In the genomic region with DNA sequence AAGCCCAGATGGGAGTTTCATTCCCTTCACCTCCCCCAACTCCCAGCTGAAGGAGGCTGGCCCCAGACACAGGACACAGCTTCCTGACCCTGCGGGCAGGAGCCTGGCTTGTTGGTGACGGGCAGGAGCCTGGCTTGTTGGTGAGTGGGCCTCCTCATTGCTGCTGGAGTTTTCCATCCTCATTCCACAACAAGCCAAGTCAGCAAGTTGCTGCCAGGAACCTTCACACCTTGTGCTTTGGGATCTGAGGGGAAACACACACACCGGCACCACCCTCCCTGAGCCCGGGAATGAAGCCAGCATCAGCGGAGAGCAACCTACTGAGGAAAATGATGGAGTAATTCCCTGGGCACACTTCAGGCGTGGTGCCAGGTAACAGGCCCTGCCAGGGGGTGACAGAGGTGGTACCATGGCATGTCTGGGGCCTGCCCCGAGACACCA, we compare ENCODE assay signal across 16 cellular contexts.
DNase-seq lines count a peak whose midpoint lies in the region; ATAC-seq, FAIRE-seq and TF ChIP-seq lines count a peak whose summit lies in the region.
"Had no signal": no experiment of that assay in that cellular context is flagged by ENCODE, and none has a peak within 500 bp of the region (broad histone marks: within the 10 kb centered on the region; RNA-seq: fewer than 3 reads in every experiment).

No MANE protein-coding gene starts in this region.

- H3K36me3 ChIP-seq in astrocyte (ENCODE audit: insufficient read depth, low read length): no peaks in the 10 kb centered on the region
- H3K36me3 ChIP-seq: MG63, thyroid gland had no signal

- H4K20me1 ChIP-seq in astrocyte (ENCODE audit: insufficient read depth, low read length): no peaks in the 10 kb centered on the region

- peaks cover 23% of the 10 kb centered on the region for H3K4me1 Mint-ChIP-seq in astrocyte (ENCODE audit: low read depth, unreplicated experiment)

- no peak overlapping the region for H3K9ac ChIP-seq in astrocyte (ENCODE audit: low read length)

- H3K9me3 Mint-ChIP-seq in astrocyte (ENCODE audit: unreplicated experiment): peaks cover 3% of the 10 kb centered on the region
- H3K9me3 Mint-ChIP-seq: activated CD4-positive, alpha-beta memory T cell treated with anti-CD3 and anti-CD28 coated beads for 36 hours had no signal

- intact Hi-C loops in sciatic nerve (cut with DNase I): no loop called here

- FAIRE-seq in astrocyte (lab: Jason Lieb, UNC): no peak
- FAIRE-seq: H54, small intestine, TTC549 had no signal

- H2AFZ ChIP-seq in astrocyte (ENCODE audit: low read depth, low read length): peak overlapping the region; percentile 75

- peaks cover 12% of the 10 kb centered on the region for H3K4me1 ChIP-seq in astrocyte (ENCODE audit: insufficient read depth, low read length)
- H3K4me1 ChIP-seq: thyroid gland had no signal

- H3K4me3 ChIP-seq in astrocyte (ENCODE audit: insufficient read depth, low read depth, low read length): no peak overlapping the region
- H3K4me3 ChIP-seq: MG63, thyroid gland had no signal

- H3K79me2 ChIP-seq in astrocyte (ENCODE audit: insufficient read depth, low read length): no peaks in the 10 kb centered on the region

- DNase-seq in NCI-H2107 treated with DMSO at 0.1 percent for 48 hours (lab: John Stamatoyannopoulos, UW; ENCODE audit: unreplicated experiment) (peak; percentile 50), NCI-H2107 (lab: John Stamatoyannopoulos, UW) (no peak), astrocyte (ENCODE audit: low read depth) (no peak), glomerular visceral epithelial cell (ENCODE audit: extremely low spot score) (peak; percentile 11), sciatic nerve (ENCODE audit: low spot score) (no peak)
- no peak for DNase-seq in stimulated activated naive CD8-positive, alpha-beta T cell treated with anti-CD3 and anti-CD28 coated beads, Interleukin-15, Interleukin-2, amounts not matched to agents 100 U/mL and 50 U/mL, for 24 hours
- DNase-seq in activated T-cell treated with anti-CD3 and anti-CD28 coated beads, Interleukin-2, amount 50 U/mL, for 48 hours: no peak
- DNase-seq: activated CD4-positive, alpha-beta memory T cell treated with anti-CD3 and anti-CD28 coated beads for 36 hours; glutamatergic neuron; MG63; PC-3; small intestine had no signal

- peak overlapping the region; percentile 68 for H3K27ac Mint-ChIP-seq in astrocyte (ENCODE audit: unreplicated experiment)
- H3K27ac Mint-ChIP-seq: activated CD4-positive, alpha-beta memory T cell treated with anti-CD3 and anti-CD28 coated beads for 36 hours had no signal

- TF ChIP-seq CTCF in astrocyte (IDR thresholded peaks at IDR 0.05; ENCODE audit: insufficient read depth, low read depth, low read length): no peak

- no peaks in the 10 kb centered on the region for H3K27me3 Mint-ChIP-seq in astrocyte (ENCODE audit: low read depth, unreplicated experiment)
- H3K27me3 Mint-ChIP-seq: activated CD4-positive, alpha-beta memory T cell treated with anti-CD3 and anti-CD28 coated beads for 36 hours had no signal

- no peaks in the 10 kb centered on the region for H3K36me3 Mint-ChIP-seq in astrocyte (ENCODE audit: low read depth, unreplicated experiment)
- H3K36me3 Mint-ChIP-seq: activated CD4-positive, alpha-beta memory T cell treated with anti-CD3 and anti-CD28 coated beads for 36 hours had no signal

- H3K4me2 ChIP-seq in astrocyte (ENCODE audit: low read length): no peak overlapping the region

- no peak overlapping the region for H3K4me3 Mint-ChIP-seq in astrocyte (ENCODE audit: unreplicated experiment)
- H3K4me3 Mint-ChIP-seq: activated CD4-positive, alpha-beta memory T cell treated with anti-CD3 and anti-CD28 coated beads for 36 hours had no signal

- H3K27ac ChIP-seq in astrocyte (ENCODE audit: low read depth, low read length): no peak overlapping the region
- H3K27ac ChIP-seq: thyroid gland had no signal

- no peaks in the 10 kb centered on the region for H3K27me3 ChIP-seq in astrocyte (ENCODE audit: insufficient read depth, low read length)
- H3K27me3 ChIP-seq: MG63, thyroid gland had no signal

- ATAC-seq in sciatic nerve: peak; percentile 17
- ATAC-seq in HG03025 (IDR thresholded peaks at IDR 0.05; ENCODE audit: low FRiP score, unreplicated experiment): no peak
- ATAC-seq in stimulated activated naive CD8-positive, alpha-beta T cell treated with anti-CD3 and anti-CD28 coated beads, Interleukin-15, Interleukin-2, amounts not matched to agents 100 U/mL and 50 U/mL, for 24 hours: no peak
- ATAC-seq: PC-3 had no signal

- H3K9me3 ChIP-seq in astrocyte (ENCODE audit: insufficient read depth, low read depth, low read length): no peaks in the 10 kb centered on the region
- H3K9me3 ChIP-seq: MG63, thyroid gland had no signal

Comparison
In these comparisons a context has a peak if more than half of its experiments do, and no peak if none do; other contexts are left out.
1. DNase-seq: peak in NCI-H2107 treated with DMSO at 0.1 percent for 48 hours (single experiment) and glomerular visceral epithelial cell (single experiment); none in NCI-H2107 (single experiment), astrocyte (single experiment), sciatic nerve (single experiment), stimulated activated naive CD8-positive, alpha-beta T cell treated with anti-CD3 and anti-CD28 coated beads, Interleukin-15, Interleukin-2, amounts not matched to agents 100 U/mL and 50 U/mL, for 24 hours (single experiment) and activated T-cell treated with anti-CD3 and anti-CD28 coated beads, Interleukin-2, amount 50 U/mL, for 48 hours (0 of 2).